22 cellular contexts compared by ENCODE assay signal in genomic region chr1:156226782-156227181, GRCh38. TPM values are rescaled to one million over a fixed set of nuclear protein-coding genes. Genes with fewer than 3 reads are reported as not detected.
DNase-seq lines count a peak whose midpoint lies in the region; ATAC-seq and TF ChIP-seq lines count a peak whose summit lies in the region.
"Had no signal": no experiment of that assay in that cellular context is flagged by ENCODE, and none has a peak within 500 bp of the region (broad histone marks: within the 10 kb centered on the region; RNA-seq: fewer than 3 reads in every experiment).

No MANE protein-coding gene starts in this region.

- peak overlapping the region; percentile 35 for H3K4me3 Mint-ChIP-seq in activated naive CD8-positive, alpha-beta T cell
- H3K4me3 Mint-ChIP-seq: B cell, endodermal cell, memory B cell, nephron, T-helper 17 cell had no signal

- H3K27ac Mint-ChIP-seq in activated naive CD8-positive, alpha-beta T cell = peak overlapping the region; percentile 96
- H3K27ac Mint-ChIP-seq: B cell, endodermal cell, memory B cell, nephron, progenitor cell of endocrine pancreas, T-helper 17 cell had no signal

- H3K9me3 Mint-ChIP-seq in activated naive CD8-positive, alpha-beta T cell (ENCODE audit: low read depth) = no peaks in the 10 kb centered on the region
- H3K9me3 Mint-ChIP-seq: endodermal cell, memory B cell, nephron had no signal

- POLR2A ChIA-PET in GM10248 (lab: Yijun Ruan, JAX) = interaction anchor here (0.6 kb wide), 1 partner anchor 44 kb away, joined by 7 read pairs; no protein-coding TSS in a partner anchor

- no peak for TF ChIP-seq CTCF in GM10248 (IDR thresholded peaks at IDR 0.05; ENCODE audit: control extremely low read depth, extremely low read depth, low read depth, missing control alignments)

- H3K36me3 Mint-ChIP-seq in activated naive CD8-positive, alpha-beta T cell = peaks cover 21% of the 10 kb centered on the region

- H3K36me3 ChIP-seq in H7 (replicated peaks; ENCODE audit: control insufficient read depth, insufficient read depth, low read length) = peaks cover 15% of the 10 kb centered on the region

- peaks cover 39% of the 10 kb centered on the region for H3K4me1 Mint-ChIP-seq in activated naive CD8-positive, alpha-beta T cell (ENCODE audit: low read depth)

- ATAC-seq in GM18868 (IDR thresholded peaks at IDR 0.05; ENCODE audit: unreplicated experiment) = peak; percentile 7
- peak; percentile 4 for ATAC-seq in HG03342 (IDR thresholded peaks at IDR 0.05; ENCODE audit: unreplicated experiment)
- ATAC-seq: T-helper 17 cell had no signal

- DNase-seq in GM10248 (ENCODE audit: extremely low spot score) (peak; percentile 28), NCI-H1930 (lab: John Stamatoyannopoulos, UW) (no peak), amygdala (lab: John Stamatoyannopoulos, UW) (no peak), H7 (no peak), mesenteric fat pad (ENCODE audit: low spot score) (no peak)
- DNase-seq: activated T-cell treated with anti-CD3 and anti-CD28 coated beads for 4 hours, anterior cingulate cortex, cerebellar nuclear complex, endodermal cell, NCI-H146, T-helper 17 cell, upper lobe of left lung had no signal

- no peaks in the 10 kb centered on the region for H3K27me3 ChIP-seq in H7 (ENCODE audit: control insufficient read depth, insufficient read depth, low read length)
- H3K27me3 ChIP-seq: hepatocyte, upper lobe of left lung had no signal

- H3K4me3 ChIP-seq in H7 (ENCODE audit: insufficient read depth, low read depth, low read length) = no peak overlapping the region
- H3K4me3 ChIP-seq: hepatocyte, smooth muscle cell, upper lobe of left lung had no signal

- CTCF ChIA-PET in GM10248 (lab: Yijun Ruan, JAX) = interaction anchor here (0.9 to 14.6 kb wide), 16 partner anchors 8 to 135 kb away, joined by 3 to 306 read pairs (median 12); partner anchors contain the start of genes PAQR6, PMF1, SEMA4A and SMG5

- no peaks in the 10 kb centered on the region for H3K27me3 Mint-ChIP-seq in activated naive CD8-positive, alpha-beta T cell
- H3K27me3 Mint-ChIP-seq: B cell, memory B cell, progenitor cell of endocrine pancreas, T-helper 17 cell had no signal

RNA-seq across cellular contexts. Expression of gene PMF1, which starts 14.0 kb away (rescaled TPM):
- total RNA-seq in H7 (2014; rRNA removed; shearing (Covaris generic)) = 286 and 290 TPM in 2 replicates
- total RNA-seq in mesenteric fat pad = 46.4 TPM

RNA-seq across cellular contexts. Expression of gene BGLAP, which starts 15.2 kb away (rescaled TPM):
- total RNA-seq in H7 (2014; rRNA removed; shearing (Covaris generic)) = 1.4 and 2.7 TPM in 2 replicates
- not detected for total RNA-seq in mesenteric fat pad
- total RNA-seq: G401 had no signal

RNA-seq across cellular contexts. Expression of gene PAQR6, which starts 21.1 kb away (rescaled TPM):
- 6.1 and 11.5 TPM in 2 replicates for total RNA-seq in H7 (2014; rRNA removed; shearing (Covaris generic))
- 1.4 TPM for total RNA-seq in mesenteric fat pad

RNA-seq across cellular contexts. Expression of gene SLC25A44, which starts 32.9 kb away (rescaled TPM):
- total RNA-seq in H7 (2014; rRNA removed; shearing (Covaris generic)) = 31.9 and 33.2 TPM in 2 replicates
- total RNA-seq in mesenteric fat pad = 34.3 TPM

RNA-seq across cellular contexts. Expression of gene SMG5, which starts 55.8 kb away (rescaled TPM):
- 216 and 232 TPM in 2 replicates for total RNA-seq in H7 (2014; rRNA removed; shearing (Covaris generic))
- 67.2 TPM for total RNA-seq in mesenteric fat pad
